In the genomic region with DNA sequence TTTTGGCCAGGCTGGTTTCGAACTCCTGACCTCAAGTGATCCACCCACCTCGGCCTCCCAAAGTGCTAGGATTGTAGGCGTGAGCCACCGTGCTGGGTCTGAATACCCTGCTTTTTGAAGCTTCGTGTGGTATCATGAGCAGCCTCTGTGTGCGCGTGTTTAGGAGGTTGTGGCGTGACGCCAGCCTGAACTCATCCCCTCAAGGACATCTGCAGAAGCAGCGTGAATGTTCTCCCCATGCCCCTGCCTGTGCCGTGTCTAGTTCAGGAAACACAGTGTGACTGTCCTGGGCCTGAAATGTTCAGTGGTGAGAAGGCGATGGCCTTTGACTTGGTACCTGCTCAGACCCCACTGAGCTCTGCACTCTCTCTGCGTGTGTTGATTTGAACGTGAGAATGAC, we compare ENCODE assay signal across 14 cellular contexts.
"Had no signal": no experiment of that assay in that cellular context is flagged by ENCODE, and none has a peak within 500 bp of the region (broad histone marks: within the 10 kb centered on the region; RNA-seq: fewer than 3 reads in every experiment).

No MANE protein-coding gene starts in this region.

- H3K4me3 Mint-ChIP-seq: activated CD8-positive, alpha-beta memory T cell treated with anti-CD3 and anti-CD28 coated beads, Interleukin-2, amount 10 ng/mL, durations not matched to agents 7 days and 5 days; activated naive CD4-positive, alpha-beta T cell treated with anti-CD3 and anti-CD28 coated beads, Interleukin-2, amount 10 ng/mL, durations not matched to agents 7 days and 5 days; brain; T-helper 1 cell treated with Interleukin-12 subunit alpha and Interleukin-12 subunit beta and Interleukin-4 antibody, amounts not matched to agents 30 μg/mL and 1 μg/mL, for 36 hours had no signal

- H3K9me3 ChIP-seq: esophagus muscularis mucosa, right atrium auricular region had no signal

- H3K27ac Mint-ChIP-seq: activated naive CD4-positive, alpha-beta T cell treated with anti-CD3 and anti-CD28 coated beads, Interleukin-2, amount 10 ng/mL, durations not matched to agents 7 days and 5 days; brain; T-helper 1 cell treated with Interleukin-12 subunit alpha and Interleukin-12 subunit beta and Interleukin-4 antibody, amounts not matched to agents 30 μg/mL and 1 μg/mL, for 36 hours had no signal

- H3K4me1 Mint-ChIP-seq: brain had no signal

- DNase-seq: activated CD8-positive, alpha-beta memory T cell treated with anti-CD3 and anti-CD28 coated beads, Interleukin-2, amount 10 ng/mL, durations not matched to agents 7 days and 5 days; activated naive CD4-positive, alpha-beta T cell treated with anti-CD3 and anti-CD28 coated beads, Interleukin-2, amount 10 ng/mL, durations not matched to agents 7 days and 5 days; amygdala; cerebellar nuclear complex; hypothalamus; mesendoderm; Right ventricle myocardium superior had no signal

- H3K27me3 Mint-ChIP-seq: activated CD8-positive, alpha-beta memory T cell treated with anti-CD3 and anti-CD28 coated beads, Interleukin-2, amount 10 ng/mL, durations not matched to agents 7 days and 5 days; activated naive CD4-positive, alpha-beta T cell treated with anti-CD3 and anti-CD28 coated beads, Interleukin-2, amount 10 ng/mL, durations not matched to agents 7 days and 5 days; brain had no signal

- ATAC-seq: activated CD8-positive, alpha-beta memory T cell treated with anti-CD3 and anti-CD28 coated beads, Interleukin-2, amount 10 ng/mL, durations not matched to agents 7 days and 5 days; SK-N-SH treated with all-trans-retinoic acid at 6 μM for 48 hours had no signal

- H3K27me3 ChIP-seq: esophagus muscularis mucosa, right atrium auricular region, tibial nerve had no signal

- H3K27ac ChIP-seq: esophagus muscularis mucosa, right atrium auricular region, skin epidermis, tibial nerve had no signal

- H3K4me1 ChIP-seq: esophagus muscularis mucosa, right atrium auricular region, tibial nerve had no signal

- H3K9me3 Mint-ChIP-seq: T-helper 1 cell treated with Interleukin-12 subunit alpha and Interleukin-12 subunit beta and Interleukin-4 antibody, amounts not matched to agents 30 μg/mL and 1 μg/mL, for 36 hours had no signal
